In the genomic region with DNA sequence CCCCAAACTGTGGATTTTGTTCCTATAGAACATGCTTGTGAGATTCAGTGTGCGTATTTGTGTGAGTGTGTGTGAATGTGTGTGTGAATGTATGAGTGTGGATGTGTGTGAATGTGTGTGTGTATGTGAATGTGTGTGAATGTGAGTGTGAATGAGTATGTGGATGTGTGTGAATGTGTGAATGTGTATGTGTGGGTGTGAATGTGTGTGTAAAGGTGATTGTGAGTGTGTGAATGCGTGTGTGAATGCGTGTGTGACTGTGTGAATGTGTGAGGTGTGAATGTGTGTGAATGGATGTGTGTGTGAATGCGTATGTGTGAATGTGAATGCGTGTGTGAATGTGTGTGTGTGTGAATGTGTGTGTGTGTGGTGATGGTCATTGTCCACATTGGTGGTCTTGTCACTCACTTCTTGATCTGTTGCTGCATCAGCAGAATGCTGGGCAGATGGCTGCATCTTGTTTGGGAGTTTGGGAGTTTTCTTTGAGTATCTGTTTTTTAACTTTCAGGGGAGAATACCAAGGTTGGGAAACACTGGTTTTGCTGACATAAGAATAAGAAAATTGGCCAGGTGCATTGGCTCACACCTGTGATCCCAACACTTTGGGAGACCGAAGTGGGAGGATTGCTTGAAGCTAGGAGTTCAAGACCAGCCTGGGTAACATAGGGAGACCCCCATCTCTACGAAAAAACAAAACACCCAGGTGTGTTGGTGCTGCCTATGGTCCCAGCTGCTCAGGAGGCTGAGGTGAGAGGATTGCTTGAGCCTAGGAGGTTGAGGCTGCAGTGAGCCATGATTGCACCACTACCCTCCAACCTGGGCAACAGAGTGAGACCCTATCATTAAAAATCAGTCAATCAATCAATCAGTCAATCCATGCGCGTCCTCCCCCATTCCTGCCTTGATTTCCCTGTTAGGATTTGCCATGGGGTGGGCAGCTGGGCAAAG, we compare ENCODE assay signal across 3 cellular contexts.
TF ChIP-seq lines count a peak whose summit lies in the region.

No MANE protein-coding gene starts in this region.

TF ChIP-seq in SK-N-SH, 30 proteins besides CTCF, POLR2A, EP300 and RAD21:
- TF ChIP-seq MEF2A (IDR thresholded peaks at IDR 0.05; ENCODE audit: borderline replicate concordance, low read depth) (no peak), YY1 (IDR thresholded peaks at IDR 0.05; ENCODE audit: low read depth) (no peak), NRF1 (IDR thresholded peaks at IDR 0.05; ENCODE audit: low read depth, low read length) (no peak), SIN3A (IDR thresholded peaks at IDR 0.05; ENCODE audit: borderline replicate concordance, low read depth, low read length) (no peak), GABPA (IDR thresholded peaks at IDR 0.05; ENCODE audit: low read depth) (no peak), CHD2 (IDR thresholded peaks at IDR 0.05; ENCODE audit: low read length, partially characterized antibody) (no peak), RXRA (IDR thresholded peaks at IDR 0.05; ENCODE audit: borderline replicate concordance, low read depth) (no peak)
- TF ChIP-seq, protein P1, sequence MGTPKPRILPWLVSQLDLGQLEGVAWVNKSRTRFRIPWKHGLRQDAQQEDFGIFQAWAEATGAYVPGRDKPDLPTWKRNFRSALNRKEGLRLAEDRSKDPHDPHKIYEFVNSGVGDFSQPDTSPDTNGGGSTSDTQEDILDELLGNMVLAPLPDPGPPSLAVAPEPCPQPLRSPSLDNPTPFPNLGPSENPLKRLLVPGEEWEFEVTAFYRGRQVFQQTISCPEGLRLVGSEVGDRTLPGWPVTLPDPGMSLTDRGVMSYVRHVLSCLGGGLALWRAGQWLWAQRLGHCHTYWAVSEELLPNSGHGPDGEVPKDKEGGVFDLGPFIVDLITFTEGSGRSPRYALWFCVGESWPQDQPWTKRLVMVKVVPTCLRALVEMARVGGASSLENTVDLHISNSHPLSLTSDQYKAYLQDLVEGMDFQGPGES (IDR thresholded peaks at IDR 0.05; ENCODE audit: low read depth, low read length): no peak
- TF ChIP-seq, protein P2, sequence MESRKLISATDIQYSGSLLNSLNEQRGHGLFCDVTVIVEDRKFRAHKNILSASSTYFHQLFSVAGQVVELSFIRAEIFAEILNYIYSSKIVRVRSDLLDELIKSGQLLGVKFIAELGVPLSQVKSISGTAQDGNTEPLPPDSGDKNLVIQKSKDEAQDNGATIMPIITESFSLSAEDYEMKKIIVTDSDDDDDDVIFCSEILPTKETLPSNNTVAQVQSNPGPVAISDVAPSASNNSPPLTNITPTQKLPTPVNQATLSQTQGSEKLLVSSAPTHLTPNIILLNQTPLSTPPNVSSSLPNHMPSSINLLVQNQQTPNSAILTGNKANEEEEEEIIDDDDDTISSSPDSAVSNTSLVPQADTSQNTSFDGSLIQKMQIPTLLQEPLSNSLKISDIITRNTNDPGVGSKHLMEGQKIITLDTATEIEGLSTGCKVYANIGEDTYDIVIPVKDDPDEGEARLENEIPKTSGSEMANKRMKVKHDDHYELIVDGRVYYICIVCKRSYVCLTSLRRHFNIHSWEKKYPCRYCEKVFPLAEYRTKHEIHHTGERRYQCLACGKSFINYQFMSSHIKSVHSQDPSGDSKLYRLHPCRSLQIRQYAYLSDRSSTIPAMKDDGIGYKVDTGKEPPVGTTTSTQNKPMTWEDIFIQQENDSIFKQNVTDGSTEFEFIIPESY (IDR thresholded peaks at IDR 0.05; ENCODE audit: borderline replicate concordance, low read depth): no peak

TF ChIP-seq in SK-N-SH treated with all-trans-retinoic acid at 6 μM for 48 hours, 23 proteins besides CTCF, POLR2A, EP300 and RAD21:
- no peak for TF ChIP-seq TCF4 (CRISPR knock-in tag; IDR thresholded peaks at IDR 0.05; ENCODE audit: borderline replicate concordance)
- TF ChIP-seq, protein P3, sequence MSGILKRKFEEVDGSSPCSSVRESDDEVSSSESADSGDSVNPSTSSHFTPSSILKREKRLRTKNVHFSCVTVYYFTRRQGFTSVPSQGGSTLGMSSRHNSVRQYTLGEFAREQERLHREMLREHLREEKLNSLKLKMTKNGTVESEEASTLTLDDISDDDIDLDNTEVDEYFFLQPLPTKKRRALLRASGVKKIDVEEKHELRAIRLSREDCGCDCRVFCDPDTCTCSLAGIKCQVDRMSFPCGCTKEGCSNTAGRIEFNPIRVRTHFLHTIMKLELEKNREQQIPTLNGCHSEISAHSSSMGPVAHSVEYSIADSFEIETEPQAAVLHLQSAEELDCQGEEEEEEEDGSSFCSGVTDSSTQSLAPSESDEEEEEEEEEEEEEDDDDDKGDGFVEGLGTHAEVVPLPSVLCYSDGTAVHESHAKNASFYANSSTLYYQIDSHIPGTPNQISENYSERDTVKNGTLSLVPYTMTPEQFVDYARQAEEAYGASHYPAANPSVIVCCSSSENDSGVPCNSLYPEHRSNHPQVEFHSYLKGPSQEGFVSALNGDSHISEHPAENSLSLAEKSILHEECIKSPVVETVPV (CRISPR knock-in tag; IDR thresholded peaks at IDR 0.05): no peak
- TF ChIP-seq, protein P4, sequence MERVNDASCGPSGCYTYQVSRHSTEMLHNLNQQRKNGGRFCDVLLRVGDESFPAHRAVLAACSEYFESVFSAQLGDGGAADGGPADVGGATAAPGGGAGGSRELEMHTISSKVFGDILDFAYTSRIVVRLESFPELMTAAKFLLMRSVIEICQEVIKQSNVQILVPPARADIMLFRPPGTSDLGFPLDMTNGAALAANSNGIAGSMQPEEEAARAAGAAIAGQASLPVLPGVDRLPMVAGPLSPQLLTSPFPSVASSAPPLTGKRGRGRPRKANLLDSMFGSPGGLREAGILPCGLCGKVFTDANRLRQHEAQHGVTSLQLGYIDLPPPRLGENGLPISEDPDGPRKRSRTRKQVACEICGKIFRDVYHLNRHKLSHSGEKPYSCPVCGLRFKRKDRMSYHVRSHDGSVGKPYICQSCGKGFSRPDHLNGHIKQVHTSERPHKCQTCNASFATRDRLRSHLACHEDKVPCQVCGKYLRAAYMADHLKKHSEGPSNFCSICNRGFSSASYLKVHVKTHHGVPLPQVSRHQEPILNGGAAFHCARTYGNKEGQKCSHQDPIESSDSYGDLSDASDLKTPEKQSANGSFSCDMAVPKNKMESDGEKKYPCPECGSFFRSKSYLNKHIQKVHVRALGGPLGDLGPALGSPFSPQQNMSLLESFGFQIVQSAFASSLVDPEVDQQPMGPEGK (CRISPR knock-in tag; IDR thresholded peaks at IDR 0.05; ENCODE audit: borderline replicate concordance): no peak
- TF ChIP-seq OSR1 (CRISPR knock-in tag; IDR thresholded peaks at IDR 0.05): no peak
- TF ChIP-seq, protein P5, sequence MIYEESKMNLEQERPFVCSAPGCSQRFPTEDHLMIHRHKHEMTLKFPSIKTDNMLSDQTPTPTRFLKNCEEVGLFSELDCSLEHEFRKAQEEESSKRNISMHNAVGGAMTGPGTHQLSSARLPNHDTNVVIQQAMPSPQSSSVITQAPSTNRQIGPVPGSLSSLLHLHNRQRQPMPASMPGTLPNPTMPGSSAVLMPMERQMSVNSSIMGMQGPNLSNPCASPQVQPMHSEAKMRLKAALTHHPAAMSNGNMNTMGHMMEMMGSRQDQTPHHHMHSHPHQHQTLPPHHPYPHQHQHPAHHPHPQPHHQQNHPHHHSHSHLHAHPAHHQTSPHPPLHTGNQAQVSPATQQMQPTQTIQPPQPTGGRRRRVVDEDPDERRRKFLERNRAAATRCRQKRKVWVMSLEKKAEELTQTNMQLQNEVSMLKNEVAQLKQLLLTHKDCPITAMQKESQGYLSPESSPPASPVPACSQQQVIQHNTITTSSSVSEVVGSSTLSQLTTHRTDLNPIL (CRISPR knock-in tag; IDR thresholded peaks at IDR 0.05; ENCODE audit: low read depth): no peak
- no peak for TF ChIP-seq ESRRG (CRISPR knock-in tag; IDR thresholded peaks at IDR 0.05)
- TF ChIP-seq ZNF565 (CRISPR knock-in tag; conservative IDR thresholded peaks at IDR 0.05; ENCODE audit: low read depth): no peak
- no peak for TF ChIP-seq ZC3H10 (CRISPR knock-in tag; IDR thresholded peaks at IDR 0.05)
TF ChIP-seq in SK-N-SH treated with all-trans-retinoic acid at 6 μM for 48 hours: peak in this region for 0.

TF ChIP-seq in GM12878, 131 proteins besides CTCF, POLR2A, EP300 and RAD21:
- TF ChIP-seq ZBED1 (IDR thresholded peaks at IDR 0.05; ENCODE audit: borderline replicate concordance) (no peak), RUNX3 (IDR thresholded peaks at IDR 0.05; ENCODE audit: low read length) (no peak)
- TF ChIP-seq, protein P6, sequence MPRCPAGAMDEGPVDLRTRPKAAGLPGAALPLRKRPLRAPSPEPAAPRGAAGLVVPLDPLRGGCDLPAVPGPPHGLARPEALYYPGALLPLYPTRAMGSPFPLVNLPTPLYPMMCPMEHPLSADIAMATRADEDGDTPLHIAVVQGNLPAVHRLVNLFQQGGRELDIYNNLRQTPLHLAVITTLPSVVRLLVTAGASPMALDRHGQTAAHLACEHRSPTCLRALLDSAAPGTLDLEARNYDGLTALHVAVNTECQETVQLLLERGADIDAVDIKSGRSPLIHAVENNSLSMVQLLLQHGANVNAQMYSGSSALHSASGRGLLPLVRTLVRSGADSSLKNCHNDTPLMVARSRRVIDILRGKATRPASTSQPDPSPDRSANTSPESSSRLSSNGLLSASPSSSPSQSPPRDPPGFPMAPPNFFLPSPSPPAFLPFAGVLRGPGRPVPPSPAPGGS (IDR thresholded peaks at IDR 0.05; ENCODE audit: borderline replicate concordance, insufficient read depth, low read depth, low read length, poor library complexity, severe bottlenecking): peak; percentile 39
